In the genomic region with DNA sequence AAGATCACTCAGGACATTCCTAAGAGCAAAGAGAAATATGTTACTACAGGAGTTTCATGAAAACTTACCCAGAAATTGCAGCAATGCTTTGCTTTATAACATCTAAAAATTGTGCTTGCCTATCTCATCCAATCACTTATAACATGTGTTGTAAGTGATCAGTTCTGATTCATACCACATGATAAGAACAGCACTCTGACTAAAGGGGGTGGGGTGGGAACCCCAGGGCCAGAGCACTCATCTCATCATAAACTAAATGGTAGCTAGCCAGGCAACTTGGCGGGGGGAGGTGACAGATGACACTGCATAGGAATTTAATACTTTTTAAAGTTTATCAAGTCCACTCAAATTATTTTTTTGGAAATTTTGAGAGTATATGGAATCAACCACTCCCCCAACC, we compare ENCODE assay signal across 14 cellular contexts. TPM values are rescaled to one million over a fixed set of nuclear protein-coding genes. Genes with fewer than 3 reads are reported as not detected.
A peak's percentile ranks its signal among the peaks of the same experiment; 100 is the strongest.
DNase-seq lines count a peak whose midpoint lies in the region; ATAC-seq, FAIRE-seq and TF ChIP-seq lines count a peak whose summit lies in the region.
"Had no signal": no experiment of that assay in that cellular context is flagged by ENCODE, and none has a peak within 500 bp of the region (broad histone marks: within the 10 kb centered on the region; RNA-seq: fewer than 3 reads in every experiment).

No MANE protein-coding gene starts in this region.

- DNase-seq in activated T-cell treated with anti-CD3 and anti-CD28 coated beads for 24 hours (ENCODE audit: low read depth) = peak; percentile 28
- DNase-seq in activated T-cell treated with anti-CD3 and anti-CD28 coated beads, Interleukin-2, amount 50 U/mL, for 1 hour = no peak
- DNase-seq in mesothelial cell of epicardium (ENCODE audit: low spot score in 2 of 2, unreplicated experiment in 2 of 2) = no peak
- peak; percentile 55 for DNase-seq in stimulated activated naive CD8-positive, alpha-beta T cell treated with anti-CD3 and anti-CD28 coated beads, Interleukin-15, Interleukin-2, amounts not matched to agents 100 U/mL and 50 U/mL, for 24 hours
- DNase-seq in RCC 7860 (ENCODE audit: low spot score) = no peak
- no peak for DNase-seq in NCI-H187 (lab: John Stamatoyannopoulos, UW)
- DNase-seq: GOT3, Kasumi-1, left lung, NCI-H345, pancreas, SIG-M5 had no signal

- H3K9me3 Mint-ChIP-seq in activated T-helper 17 cell treated with anti-CD3 and anti-CD28 coated beads, Interleukin-2, amount 50 U/mL, for 72 hours = no peaks in the 10 kb centered on the region
- no peaks in the 10 kb centered on the region for H3K9me3 Mint-ChIP-seq in mesothelial cell of epicardium

- H3K27me3 Mint-ChIP-seq in activated T-helper 17 cell treated with anti-CD3 and anti-CD28 coated beads, Interleukin-2, amount 50 U/mL, for 72 hours = no peaks in the 10 kb centered on the region
- no peaks in the 10 kb centered on the region for H3K27me3 Mint-ChIP-seq in mesothelial cell of epicardium (ENCODE audit: low read depth)

- peak; percentile 83 for ATAC-seq in activated T-helper 17 cell treated with anti-CD3 and anti-CD28 coated beads, Interleukin-2, amount 50 U/mL, for 72 hours (replicated peaks)
- peak; percentile 90 for ATAC-seq in stimulated activated naive CD8-positive, alpha-beta T cell treated with anti-CD3 and anti-CD28 coated beads, Interleukin-15, Interleukin-2, amounts not matched to agents 100 U/mL and 50 U/mL, for 24 hours
- no peak for ATAC-seq in HG02840 (IDR thresholded peaks at IDR 0.05; ENCODE audit: low FRiP score, unreplicated experiment)
- ATAC-seq: left lung had no signal

- H3K36me3 Mint-ChIP-seq in activated T-helper 17 cell treated with anti-CD3 and anti-CD28 coated beads, Interleukin-2, amount 50 U/mL, for 72 hours (ENCODE audit: low read depth) = peaks cover 45% of the 10 kb centered on the region
- H3K36me3 Mint-ChIP-seq in mesothelial cell of epicardium = peaks cover 6% of the 10 kb centered on the region

- no peak for TF ChIP-seq CTCF in mesothelial cell of epicardium (IDR thresholded peaks at IDR 0.05; ENCODE audit: unreplicated experiment)

- H3K4me3 Mint-ChIP-seq in activated T-helper 17 cell treated with anti-CD3 and anti-CD28 coated beads, Interleukin-2, amount 50 U/mL, for 72 hours = peak overlapping the region; percentile 18
- no peak overlapping the region for H3K4me3 Mint-ChIP-seq in mesothelial cell of epicardium

- H3K27ac Mint-ChIP-seq in activated T-helper 17 cell treated with anti-CD3 and anti-CD28 coated beads, Interleukin-2, amount 50 U/mL, for 72 hours = no peak overlapping the region
- peak overlapping the region; percentile 76 for H3K27ac Mint-ChIP-seq in mesothelial cell of epicardium

- no peak for FAIRE-seq in RCC 7860 (lab: Jason Lieb, UNC)

- H3K4me1 Mint-ChIP-seq in activated T-helper 17 cell treated with anti-CD3 and anti-CD28 coated beads, Interleukin-2, amount 50 U/mL, for 72 hours = peaks cover 49% of the 10 kb centered on the region
- peaks cover 35% of the 10 kb centered on the region for H3K4me1 Mint-ChIP-seq in mesothelial cell of epicardium

RNA-seq across cellular contexts. Expression of a gene that starts 42.1 kb away (rescaled TPM):
- 10 to 100 TPM; 32.0 to 48.9 TPM for total RNA-seq in activated T-helper 17 cell treated with anti-CD3 and anti-CD28 coated beads, Interleukin-2, amount 50 U/mL, for 72 hours
- 31.7 to 33.7 TPM (median 32.7 TPM) in 3 replicates for total RNA-seq in mesothelial cell of epicardium

Comparison
In these comparisons a context has a peak if more than half of its experiments do, and no peak if none do; other contexts are left out.
1. DNase-seq: peak in activated T-cell treated with anti-CD3 and anti-CD28 coated beads for 24 hours (single experiment) and stimulated activated naive CD8-positive, alpha-beta T cell treated with anti-CD3 and anti-CD28 coated beads, Interleukin-15, Interleukin-2, amounts not matched to agents 100 U/mL and 50 U/mL, for 24 hours (single experiment); none in activated T-cell treated with anti-CD3 and anti-CD28 coated beads, Interleukin-2, amount 50 U/mL, for 1 hour (single experiment), mesothelial cell of epicardium (0 of 2), RCC 7860 (single experiment) and NCI-H187 (0 of 2).